ENCODE assay signal across 8 cellular contexts in the genomic region with DNA sequence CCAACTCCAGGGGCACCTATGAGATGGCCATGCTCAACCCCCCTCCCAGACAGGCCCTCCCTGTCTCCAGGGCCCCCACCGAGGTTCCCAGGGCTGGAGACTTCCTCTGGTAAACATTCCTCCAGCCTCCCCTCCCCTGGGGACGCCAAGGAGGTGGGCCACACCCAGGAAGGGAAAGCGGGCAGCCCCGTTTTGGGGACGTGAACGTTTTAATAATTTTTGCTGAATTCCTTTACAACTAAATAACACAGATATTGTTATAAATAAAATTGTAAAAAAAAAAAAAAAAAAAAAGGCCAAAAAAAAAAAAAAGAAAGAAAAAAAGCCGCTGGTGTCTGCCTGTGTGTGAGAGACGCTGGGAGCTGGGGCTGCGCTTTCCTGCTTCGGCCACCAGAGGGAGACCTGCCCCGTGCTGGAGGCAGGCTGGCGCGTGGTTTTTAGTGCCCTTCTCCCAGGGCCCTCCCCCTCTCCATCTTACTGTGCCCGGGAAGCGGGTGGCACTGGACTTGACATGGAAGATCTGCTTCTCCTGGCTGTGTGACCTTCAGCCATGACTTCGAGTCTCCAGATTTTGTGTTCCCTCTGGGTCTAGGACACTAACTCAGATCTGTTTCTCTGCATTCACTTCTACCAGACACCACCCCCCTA. TPM values are rescaled to one million over a fixed set of nuclear protein-coding genes. Genes with fewer than 3 reads are reported as not detected.
DNase-seq lines count a peak whose midpoint lies in the region; ATAC-seq and TF ChIP-seq lines count a peak whose summit lies in the region.

No MANE protein-coding gene starts in this region.

- CTCF ChIA-PET in MCF 10A (lab: Yijun Ruan, JAX), result interaction anchor here (0.5 to 9.4 kb wide), 31 partner anchors 10 to 508 kb away, joined by 3 to 188 read pairs (median 4); a partner anchor contains a TSS

- H3K36me3 Mint-ChIP-seq in MCF 10A (ENCODE audit: insufficient read depth, unreplicated experiment), result no peaks in the 10 kb centered on the region
- H3K36me3 Mint-ChIP-seq in immature natural killer cell, result no peaks in the 10 kb centered on the region

- TF ChIP-seq CTCF in WI38 (IDR thresholded peaks at IDR 0.05; ENCODE audit: low read depth, low read length), result peak; percentile 97
- peak; percentile 92 for TF ChIP-seq CTCF in MCF 10A (IDR thresholded peaks at IDR 0.05; ENCODE audit: unreplicated experiment)

- H3K4me3 ChIP-seq in WI38 (ENCODE audit: low read depth, low read length), result no peak overlapping the region

- BruUV-seq in MCF 10A (replicated peaks; lab: Mats Ljungman, UMichigan), result no TSS peak

- ATAC-seq in HG02642 (IDR thresholded peaks at IDR 0.05; ENCODE audit: poor library complexity, unreplicated experiment) (peak; percentile 42), GM21717 (IDR thresholded peaks at IDR 0.05; ENCODE audit: unreplicated experiment) (no peak)

- intact Hi-C loops in MCF 10A (cut with micrococcal nuclease), result loop anchor here (1.0 to 2.0 kb wide), 3 partner anchors 26 to 240 kb away; no protein-coding TSS in a partner anchor

- H3K27me3 Mint-ChIP-seq in MCF 10A (ENCODE audit: insufficient read depth, unreplicated experiment), result peaks cover 30% of the 10 kb centered on the region
- peaks cover 21 to 47% (median 44%) of the 10 kb centered on the region in 3 donors for H3K27me3 Mint-ChIP-seq in immature natural killer cell (ENCODE audit: low read depth in 3 of 3)

- DNase-seq in Caki2 (ENCODE audit: low read depth) (peak; percentile 86), NCI-H2171 (lab: John Stamatoyannopoulos, UW) (peak; percentile 84), MCF 10A (ENCODE audit: unreplicated experiment) (peak; percentile 82), immature natural killer cell (peak; percentile 81 to 83 (median 83))
- peak; percentile 89 for DNase-seq in stimulated activated CD4-positive, alpha-beta T cell treated with anti-CD3 and anti-CD28 coated beads, Interleukin-15, amount 100 ng/mL, for 24 hours

- POLR2A ChIA-PET in MCF 10A (lab: Yijun Ruan, JAX), result interaction anchor here (0.7 to 2.4 kb wide), 7 partner anchors 17 to 102 kb away, joined by 3 to 12 read pairs (median 5); a partner anchor contains a TSS

- no peaks in the 10 kb centered on the region for H3K9me3 Mint-ChIP-seq in MCF 10A (ENCODE audit: unreplicated experiment)
- H3K9me3 Mint-ChIP-seq in immature natural killer cell, result peaks cover 0 to 2% (median 0%) of the 10 kb centered on the region in 6 donors

- no peak overlapping the region for H3K27ac Mint-ChIP-seq in MCF 10A (ENCODE audit: low read depth, unreplicated experiment)
- peak overlapping the region in 2 of 6 donors; percentile 50 to 71 for H3K27ac Mint-ChIP-seq in immature natural killer cell

- no peak overlapping the region for H3K4me3 Mint-ChIP-seq in MCF 10A (ENCODE audit: unreplicated experiment)
- peak overlapping the region in 1 of 5 donors; percentile 38 for H3K4me3 Mint-ChIP-seq in immature natural killer cell

- H3K4me1 Mint-ChIP-seq in MCF 10A (ENCODE audit: insufficient read depth, unreplicated experiment) (peaks cover 20% of the 10 kb centered on the region), immature natural killer cell (peaks cover 35 to 37% of the 10 kb centered on the region in 2 donors)

- in situ Hi-C loops in Caki2 (cut with HindIII; ENCODE audit: low pct_unique_long_range_greater_than_20kb, low sequenced_read_pairs), result no loop called here

RNA-seq across cellular contexts. Expression of a gene that starts 3.4 kb away (rescaled TPM):
- 0.54 TPM in 1 of 2 replicates, not detected in the other for total RNA-seq in Caki2 (2014; rRNA removed; shearing (Covaris generic); ENCODE audit: low replicate concordance)
- total RNA-seq in MCF 10A (2022), result 2.2 and 2.8 TPM in 2 replicates
- not detected for polyA plus RNA-seq in immature natural killer cell

RNA-seq across cellular contexts. Expression of a gene that starts 16.3 kb away (rescaled TPM):
- 246 and 291 TPM in 2 replicates for total RNA-seq in Caki2 (2014; rRNA removed; shearing (Covaris generic); ENCODE audit: low replicate concordance)
- total RNA-seq in MCF 10A (2022), result 375 and 421 TPM in 2 replicates
- polyA plus RNA-seq in immature natural killer cell, result 10 to 100 TPM; 43.1 to 50.8 (median 49.3) TPM

RNA-seq across cellular contexts. Expression of a gene that starts 37.8 kb away (rescaled TPM):
- total RNA-seq in Caki2 (2014; rRNA removed; shearing (Covaris generic); ENCODE audit: low replicate concordance), result 0.95 TPM in 1 of 2 replicates, not detected in the other
- 2.5 and 2.8 TPM in 2 replicates for total RNA-seq in MCF 10A (2022)
- not detected for polyA plus RNA-seq in immature natural killer cell
